In genomic region chr2:69926849-69927515, GRCh38 we compare ENCODE assay signal across 1 cellular context.
TF ChIP-seq lines count a peak whose summit lies in the region.

No MANE protein-coding gene starts in this region.

TF ChIP-seq in GM23338, 12 proteins besides CTCF, POLR2A, EP300 and RAD21 (continued from another document):
- TF ChIP-seq ZNF462 (CRISPR knock-in tag; IDR thresholded peaks at IDR 0.05), result no peak
- no peak for TF ChIP-seq EZH2phosphoT487 (IDR thresholded peaks at IDR 0.05; ENCODE audit: unreplicated experiment)
- TF ChIP-seq REST (IDR thresholded peaks at IDR 0.05; ENCODE audit: unreplicated experiment), result no peak
- no peak for TF ChIP-seq STAT1 (IDR thresholded peaks at IDR 0.05; ENCODE audit: unreplicated experiment)
- no peak for TF ChIP-seq ZNF331 (CRISPR knock-in tag; IDR thresholded peaks at IDR 0.05; ENCODE audit: low read depth)
- no peak for TF ChIP-seq NANOG (IDR thresholded peaks at IDR 0.05; ENCODE audit: borderline replicate concordance)
- TF ChIP-seq ETS1 (IDR thresholded peaks at IDR 0.05), result no peak
- no peak for TF ChIP-seq JUNB (IDR thresholded peaks at IDR 0.05; ENCODE audit: unreplicated experiment)
- no peak for TF ChIP-seq ZNF114 (CRISPR knock-in tag; IDR thresholded peaks at IDR 0.05)
- no peak for TF ChIP-seq EZH2 (IDR thresholded peaks at IDR 0.05; ENCODE audit: low read depth, unreplicated experiment)
TF ChIP-seq in GM23338: peak in this region for 0.
